9 cellular contexts compared by ENCODE assay signal in genomic region chr1:94236021-94236491, GRCh38. TPM values are rescaled to one million over a fixed set of nuclear protein-coding genes. Genes with fewer than 3 reads are reported as not detected.
DNase-seq lines count a peak whose midpoint lies in the region; ATAC-seq and TF ChIP-seq lines count a peak whose summit lies in the region.
"Had no signal": no experiment of that assay in that cellular context is flagged by ENCODE, and none has a peak within 500 bp of the region (broad histone marks: within the 10 kb centered on the region; RNA-seq: fewer than 3 reads in every experiment).

No MANE protein-coding gene starts in this region.

- no peaks in the 10 kb centered on the region for H3K9me3 Mint-ChIP-seq in activated CD4-positive, alpha-beta T cell treated with anti-CD3 and anti-CD28 coated beads, Interleukin-2, amount 10 ng/mL, durations not matched to agents 7 days and 5 days
- no peaks in the 10 kb centered on the region for H3K9me3 Mint-ChIP-seq in type B pancreatic cell

- no peak overlapping the region for H3K27ac Mint-ChIP-seq in activated CD4-positive, alpha-beta T cell treated with anti-CD3 and anti-CD28 coated beads, Interleukin-2, amount 10 ng/mL, durations not matched to agents 7 days and 5 days
- H3K27ac Mint-ChIP-seq in type B pancreatic cell, result peak overlapping the region; percentile 82

- no peaks in the 10 kb centered on the region for H3K36me3 Mint-ChIP-seq in activated CD4-positive, alpha-beta T cell treated with anti-CD3 and anti-CD28 coated beads, Interleukin-2, amount 10 ng/mL, durations not matched to agents 7 days and 5 days (ENCODE audit: low read depth)
- peaks cover 3% of the 10 kb centered on the region for H3K36me3 Mint-ChIP-seq in type B pancreatic cell

- no peak for TF ChIP-seq CTCF in breast epithelium (IDR thresholded peaks at IDR 0.05)
- no peak for TF ChIP-seq CTCF in liver (IDR thresholded peaks at IDR 0.05; ENCODE audit: low read depth, low read length, missing input control)
- TF ChIP-seq CTCF in type B pancreatic cell (conservative IDR thresholded peaks at IDR 0.05), result no peak

- H3K27ac ChIP-seq in breast epithelium (peak overlapping the region; percentile 94 to 97), liver (ENCODE audit: low read depth in 1 of 2, low read length in 2 of 2) (peak overlapping the region; percentile 96 to 99)
- H3K27ac ChIP-seq in effector memory CD4-positive, alpha-beta T cell (ENCODE audit: insufficient read depth, low read length, poor library complexity, severe bottlenecking), result no peak overlapping the region

- H3K9me3 ChIP-seq in breast epithelium (no peaks in the 10 kb centered on the region), liver (ENCODE audit: control insufficient read depth in 4 of 4, low read length in 3 of 4) (no peaks in the 10 kb centered on the region)
- H3K9me3 ChIP-seq in effector memory CD4-positive, alpha-beta T cell (ENCODE audit: control insufficient read depth, low read length), result no peaks in the 10 kb centered on the region

- no peak for ATAC-seq in HG03469 (IDR thresholded peaks at IDR 0.05; ENCODE audit: unreplicated experiment)

- no peak for TF ChIP-seq RAD21 in liver (IDR thresholded peaks at IDR 0.05)

- H3K27me3 ChIP-seq in breast epithelium, result no peaks in the 10 kb centered on the region
- H3K27me3 ChIP-seq in liver (ENCODE audit: control insufficient read depth in 4 of 4, insufficient read depth in 4 of 4, low read length in 3 of 4), result no peaks in the 10 kb centered on the region
- peaks cover 18% of the 10 kb centered on the region for H3K27me3 ChIP-seq in effector memory CD4-positive, alpha-beta T cell (replicated peaks; ENCODE audit: control insufficient read depth, insufficient read depth, low read length, poor library complexity, severe bottlenecking)

- H3K4me1 ChIP-seq in breast epithelium, result no peaks in the 10 kb centered on the region
- peaks cover 3 to 26% (median 4%) of the 10 kb centered on the region in 4 donors for H3K4me1 ChIP-seq in liver (ENCODE audit: control insufficient read depth in 4 of 4, insufficient read depth in 4 of 4, low read length in 3 of 4)
- H3K4me1 ChIP-seq in effector memory CD4-positive, alpha-beta T cell (ENCODE audit: control insufficient read depth, insufficient read depth, low read length, poor library complexity, severe bottlenecking), result no peaks in the 10 kb centered on the region

- under 1% methylated on average over 6 of the region's 6 CpGs for WGBS in liver

- H3K4me3 Mint-ChIP-seq in activated CD4-positive, alpha-beta T cell treated with anti-CD3 and anti-CD28 coated beads, Interleukin-2, amount 10 ng/mL, durations not matched to agents 7 days and 5 days, result peak overlapping the region; percentile 47
- H3K4me3 Mint-ChIP-seq in type B pancreatic cell, result peak overlapping the region; percentile 91

- POLR2A ChIA-PET in activated CD4-positive, alpha-beta T cell treated with anti-CD3 and anti-CD28 coated beads, Interleukin-2, amount 10 ng/mL, durations not matched to agents 7 days and 5 days (lab: Charles Lee), result no interaction called here

- H3K4me3 ChIP-seq in breast epithelium (peak overlapping the region; percentile 80 to 98 (median 89)), liver (ENCODE audit: low read depth in 1 of 3, low read length in 3 of 3) (peak overlapping the region; percentile 91 to 95 (median 93))
- H3K4me3 ChIP-seq in effector memory CD4-positive, alpha-beta T cell (ENCODE audit: insufficient read depth, low read depth, low read length, poor library complexity, severe bottlenecking), result no peak overlapping the region

- H3K36me3 ChIP-seq in breast epithelium (no peaks in the 10 kb centered on the region), liver (ENCODE audit: control insufficient read depth in 4 of 4, insufficient read depth in 3 of 4, low read depth in 1 of 4, low read length in 3 of 4) (no peaks in the 10 kb centered on the region)
- no peaks in the 10 kb centered on the region for H3K36me3 ChIP-seq in effector memory CD4-positive, alpha-beta T cell (ENCODE audit: control insufficient read depth, insufficient read depth, low read length)

- H3K9ac ChIP-seq in liver (ENCODE audit: low read depth in 1 of 2, low read length in 2 of 2), result peak overlapping the region; percentile 88 to 94

- H3K4me1 Mint-ChIP-seq in activated CD4-positive, alpha-beta T cell treated with anti-CD3 and anti-CD28 coated beads, Interleukin-2, amount 10 ng/mL, durations not matched to agents 7 days and 5 days, result peaks cover 10% of the 10 kb centered on the region
- peaks cover 16% of the 10 kb centered on the region for H3K4me1 Mint-ChIP-seq in type B pancreatic cell (ENCODE audit: unreplicated experiment)

- no peak for DNase-seq in activated CD4-positive, alpha-beta T cell treated with anti-CD3 and anti-CD28 coated beads, Interleukin-2, amount 10 ng/mL, durations not matched to agents 7 days and 5 days
- no peak for DNase-seq in activated CD4-positive, alpha-beta T cell treated with anti-CD3 and anti-CD28 coated beads, Interleukin-2, amount 50 U/mL, for 1 hour
- DNase-seq in breast epithelium (ENCODE audit: low spot score in 2 of 2) (no peak), type B pancreatic cell (ENCODE audit: extremely low spot score, unreplicated experiment) (no peak), LoVo (ENCODE audit: low spot score) (no peak)
- DNase-seq in effector memory CD4-positive, alpha-beta T cell, result no peak
- DNase-seq: NCI-H1930 had no signal

- intact Hi-C loops in breast epithelium (cut with DNase I; ENCODE audit: low total_unique reads), result no loop called here

- no peak for TF ChIP-seq POLR2A in breast epithelium (IDR thresholded peaks at IDR 0.05)

- CTCF ChIA-PET in activated CD4-positive, alpha-beta T cell treated with anti-CD3 and anti-CD28 coated beads, Interleukin-2, amount 10 ng/mL, durations not matched to agents 7 days and 5 days (lab: Charles Lee), result no interaction called here

- H3K27me3 Mint-ChIP-seq in activated CD4-positive, alpha-beta T cell treated with anti-CD3 and anti-CD28 coated beads, Interleukin-2, amount 10 ng/mL, durations not matched to agents 7 days and 5 days, result peaks cover 82% of the 10 kb centered on the region
- H3K27me3 Mint-ChIP-seq in type B pancreatic cell, result peaks cover 39% of the 10 kb centered on the region

TF ChIP-seq in liver, 16 proteins besides CTCF, POLR2A, EP300 and RAD21:
- TF ChIP-seq YY1 (IDR thresholded peaks at IDR 0.05), result peak; percentile 55
- TF ChIP-seq ZBTB33 (IDR thresholded peaks at IDR 0.05), result no peak
- TF ChIP-seq GABPA (IDR thresholded peaks at IDR 0.05 in 1 of 2, conservative IDR thresholded peaks at IDR 0.05 in 1 of 2), result no peak

RNA-seq across cellular contexts. Expression of gene ARHGAP29, which starts 1.3 kb away (rescaled TPM):
- total RNA-seq in activated CD4-positive, alpha-beta T cell treated with anti-CD3 and anti-CD28 coated beads, Interleukin-2, amount 10 ng/mL, durations not matched to agents 7 days and 5 days, result not detected
- total RNA-seq in breast epithelium (10 to 100 TPM; 49.1 to 88.0 (median 70.8) TPM), liver (10 to 100 TPM; 12.5 to 27.7 TPM), type B pancreatic cell (ENCODE audit: low replicate concordance) (42.7 and 213 TPM in 2 replicates)
- 10 to 100 TPM in 1 of 2 donors, 1 to 10 TPM in 1; 8.3 to 14.0 TPM for polyA plus RNA-seq in liver

Comparison
In these comparisons a context has a peak if more than half of its experiments do, and no peak if none do; other contexts are left out.
1. RNA of gene ARHGAP29, which starts 1.3 kb away (total RNA-seq): 49.1 to 88.0 TPM in breast epithelium, 42.7 to 213 TPM in type B pancreatic cell and 12.5 to 27.7 TPM in liver; not detected in activated CD4-positive, alpha-beta T cell treated with anti-CD3 and anti-CD28 coated beads, Interleukin-2, amount 10 ng/mL, durations not matched to agents 7 days and 5 days; every median in the first group is over 10 times any median in the second.